17 cellular contexts compared by ENCODE assay signal in genomic region chr6:29200767-29201662, GRCh38. TPM values are rescaled to one million over a fixed set of nuclear protein-coding genes. Genes with fewer than 3 reads are reported as not detected.
DNase-seq lines count a peak whose midpoint lies in the region; ATAC-seq and TF ChIP-seq lines count a peak whose summit lies in the region.
"Had no signal": no experiment of that assay in that cellular context is flagged by ENCODE, and none has a peak within 500 bp of the region (broad histone marks: within the 10 kb centered on the region; RNA-seq: fewer than 3 reads in every experiment).

No MANE protein-coding gene starts in this region.

- H3K4me3 ChIP-seq in coronary artery = no peak overlapping the region
- H3K4me3 ChIP-seq: GM23248 had no signal

- no peaks in the 10 kb centered on the region for H3K27me3 Mint-ChIP-seq in stimulated activated memory B cell treated with anti-CD40 and anti-IgM and Interleukin-4, amounts not matched to agents 10 μg/mL and 1 μg/mL and 100 μg/mL, for 72 hours

- H3K9me3 Mint-ChIP-seq in stimulated activated memory B cell treated with anti-CD40 and anti-IgM and Interleukin-4, amounts not matched to agents 10 μg/mL and 1 μg/mL and 100 μg/mL, for 72 hours = no peaks in the 10 kb centered on the region
- H3K9me3 Mint-ChIP-seq: CD8-positive, alpha-beta T cell had no signal

- no peak overlapping the region for H3K27ac ChIP-seq in coronary artery
- H3K27ac ChIP-seq: 22Rv1, GM23248 had no signal

- ATAC-seq in stimulated activated memory B cell treated with anti-CD40 and anti-IgM and Interleukin-4, amounts not matched to agents 10 μg/mL and 1 μg/mL and 100 μg/mL, for 72 hours = peak; percentile 46
- no peak for ATAC-seq in HG03520 (IDR thresholded peaks at IDR 0.05; ENCODE audit: unreplicated experiment)
- ATAC-seq: CD8-positive, alpha-beta T cell had no signal

- H3K27ac Mint-ChIP-seq in stimulated activated memory B cell treated with anti-CD40 and anti-IgM and Interleukin-4, amounts not matched to agents 10 μg/mL and 1 μg/mL and 100 μg/mL, for 72 hours = no peak overlapping the region
- H3K27ac Mint-ChIP-seq: CD14-positive monocyte; CD8-positive, alpha-beta T cell had no signal

- no peak for TF ChIP-seq CTCF in coronary artery (IDR thresholded peaks at IDR 0.05)

- DNase-seq in DMS53 (lab: John Stamatoyannopoulos, UW) (peak; percentile 34), DMS53 treated with DMSO at 0.1 percent for 48 hours (lab: John Stamatoyannopoulos, UW; ENCODE audit: unreplicated experiment) (no peak), coronary artery (ENCODE audit: low spot score) (peak; percentile 64), mesenteric fat pad (ENCODE audit: low spot score) (peak; percentile 86), retina (no peak)
- DNase-seq in NK-92 treated with Interleukin-12 subunit alpha and Interleukin-12 subunit beta, amount 100 ng/mL, for 24 hours (lab: John Stamatoyannopoulos, UW) = no peak
- DNase-seq: Caco-2; CD8-positive, alpha-beta T cell; GM23248; H7 had no signal

- no peak overlapping the region for H3K4me3 Mint-ChIP-seq in stimulated activated memory B cell treated with anti-CD40 and anti-IgM and Interleukin-4, amounts not matched to agents 10 μg/mL and 1 μg/mL and 100 μg/mL, for 72 hours
- H3K4me3 Mint-ChIP-seq: CD14-positive monocyte; CD8-positive, alpha-beta T cell had no signal

- H3K36me3 Mint-ChIP-seq in stimulated activated memory B cell treated with anti-CD40 and anti-IgM and Interleukin-4, amounts not matched to agents 10 μg/mL and 1 μg/mL and 100 μg/mL, for 72 hours = no peaks in the 10 kb centered on the region
- H3K36me3 Mint-ChIP-seq: CD14-positive monocyte; CD8-positive, alpha-beta T cell had no signal

- H3K4me1 Mint-ChIP-seq in stimulated activated memory B cell treated with anti-CD40 and anti-IgM and Interleukin-4, amounts not matched to agents 10 μg/mL and 1 μg/mL and 100 μg/mL, for 72 hours = no peaks in the 10 kb centered on the region
- H3K4me1 Mint-ChIP-seq: CD14-positive monocyte had no signal

RNA-seq across cellular contexts. Expression of gene OR2J2, which starts 30.3 kb away (rescaled TPM):
- total RNA-seq in mesenteric fat pad = not detected
- total RNA-seq: A673; Caco-2; CD8-positive, alpha-beta T cell; Daoy; GM23248; H7; HT1080 had no signal

Comparison
In these comparisons a context has a peak if more than half of its experiments do, and no peak if none do; other contexts are left out.
1. DNase-seq: peak in DMS53 (single experiment), coronary artery (single experiment) and mesenteric fat pad (single experiment); none in DMS53 treated with DMSO at 0.1 percent for 48 hours (single experiment), retina (single experiment) and NK-92 treated with Interleukin-12 subunit alpha and Interleukin-12 subunit beta, amount 100 ng/mL, for 24 hours (single experiment).